1 cellular context compared by ENCODE assay signal in the genomic region with DNA sequence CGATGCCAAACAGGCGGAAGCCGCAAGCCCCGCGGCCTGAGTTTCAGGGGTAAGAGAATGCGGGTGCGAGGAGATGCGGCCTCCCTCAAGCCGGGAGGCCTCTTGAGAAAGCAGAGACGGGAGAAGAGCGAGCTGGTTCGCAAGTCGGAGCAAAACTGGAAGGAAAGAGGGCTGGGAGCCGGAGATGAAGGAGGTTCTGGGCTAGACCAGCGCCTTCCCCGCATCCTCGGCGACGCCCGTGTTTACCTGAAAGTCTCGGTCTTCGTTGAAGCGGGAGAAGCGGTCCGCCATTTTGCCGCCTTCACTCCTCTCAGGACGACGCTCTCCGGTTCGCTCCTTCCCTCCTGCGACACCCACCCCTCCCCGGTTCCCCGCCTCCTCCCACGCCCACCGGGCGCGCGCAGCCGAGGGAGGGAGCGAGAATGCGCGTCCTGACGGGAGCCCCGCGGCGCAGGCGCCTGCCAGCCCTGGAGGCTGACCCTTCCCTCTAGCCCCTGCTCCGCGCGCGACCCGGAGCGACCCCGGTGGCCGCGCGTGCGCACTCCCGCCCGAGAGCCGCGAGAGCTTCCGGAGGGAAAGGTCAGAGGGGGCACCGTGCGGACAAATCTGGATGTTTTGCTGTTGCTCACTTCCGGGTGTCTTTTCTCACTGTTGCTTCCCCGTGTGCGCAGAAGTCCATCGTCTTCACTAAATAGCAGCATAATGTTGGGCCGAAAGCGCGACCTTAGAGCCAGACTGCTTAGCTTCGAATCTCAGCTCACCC.
A peak's percentile ranks its signal among the peaks of the same experiment; 100 is the strongest.
TF ChIP-seq lines count a peak whose summit lies in the region.

A gene (minus strand): TSS at position 327 of the 763 bp plus-strand sequence. CDS start 36 bp downstream, at position 291.

TF ChIP-seq in HEK293, 187 proteins besides CTCF, POLR2A, EP300 and RAD21 (continued from another document and continues in another):
- TF ChIP-seq, protein P1, sequence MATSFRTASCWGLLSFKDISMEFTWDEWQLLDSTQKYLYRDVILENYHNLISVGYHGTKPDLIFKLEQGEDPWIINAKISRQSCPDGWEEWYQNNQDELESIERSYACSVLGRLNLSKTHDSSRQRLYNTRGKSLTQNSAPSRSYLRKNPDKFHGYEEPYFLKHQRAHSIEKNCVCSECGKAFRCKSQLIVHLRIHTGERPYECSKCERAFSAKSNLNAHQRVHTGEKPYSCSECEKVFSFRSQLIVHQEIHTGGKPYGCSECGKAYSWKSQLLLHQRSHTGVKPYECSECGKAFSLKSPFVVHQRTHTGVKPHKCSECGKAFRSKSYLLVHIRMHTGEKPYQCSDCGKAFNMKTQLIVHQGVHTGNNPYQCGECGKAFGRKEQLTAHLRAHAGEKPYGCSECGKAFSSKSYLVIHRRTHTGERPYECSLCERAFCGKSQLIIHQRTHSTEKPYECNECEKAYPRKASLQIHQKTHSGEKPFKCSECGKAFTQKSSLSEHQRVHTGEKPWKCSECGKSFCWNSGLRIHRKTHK (tag by site-specific recombination; IDR thresholded peaks at IDR 0.05): no peak
- TF ChIP-seq ZNF121 (tag by site-specific recombination; IDR thresholded peaks at IDR 0.05): peak; percentile 66; the same call in 1 of the 2 replicates
- peak; percentile 89 for TF ChIP-seq SP2 (tag by site-specific recombination; IDR thresholded peaks at IDR 0.05)
- TF ChIP-seq, protein P2, sequence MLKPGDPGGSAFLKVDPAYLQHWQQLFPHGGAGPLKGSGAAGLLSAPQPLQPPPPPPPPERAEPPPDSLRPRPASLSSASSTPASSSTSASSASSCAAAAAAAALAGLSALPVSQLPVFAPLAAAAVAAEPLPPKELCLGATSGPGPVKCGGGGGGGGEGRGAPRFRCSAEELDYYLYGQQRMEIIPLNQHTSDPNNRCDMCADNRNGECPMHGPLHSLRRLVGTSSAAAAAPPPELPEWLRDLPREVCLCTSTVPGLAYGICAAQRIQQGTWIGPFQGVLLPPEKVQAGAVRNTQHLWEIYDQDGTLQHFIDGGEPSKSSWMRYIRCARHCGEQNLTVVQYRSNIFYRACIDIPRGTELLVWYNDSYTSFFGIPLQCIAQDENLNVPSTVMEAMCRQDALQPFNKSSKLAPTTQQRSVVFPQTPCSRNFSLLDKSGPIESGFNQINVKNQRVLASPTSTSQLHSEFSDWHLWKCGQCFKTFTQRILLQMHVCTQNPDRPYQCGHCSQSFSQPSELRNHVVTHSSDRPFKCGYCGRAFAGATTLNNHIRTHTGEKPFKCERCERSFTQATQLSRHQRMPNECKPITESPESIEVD (tag by site-specific recombination; IDR thresholded peaks at IDR 0.05): no peak
- peak; percentile 94 for TF ChIP-seq ZFHX2 (tag by site-specific recombination; conservative IDR thresholded peaks at IDR 0.05)
- no peak for TF ChIP-seq ZNF132 (tag by site-specific recombination; IDR thresholded peaks at IDR 0.05; ENCODE audit: borderline replicate concordance)
- no peak for TF ChIP-seq ZNF544 (tag by site-specific recombination; IDR thresholded peaks at IDR 0.05)
- peak; percentile 91; the same call in 1 of the 2 replicates for TF ChIP-seq SCRT1 (tag by site-specific recombination; IDR thresholded peaks at IDR 0.05; ENCODE audit: borderline replicate concordance)
- TF ChIP-seq MEIS1 (CRISPR knock-in tag; IDR thresholded peaks at IDR 0.05; ENCODE audit: borderline replicate concordance): no peak
- TF ChIP-seq ZNF768 (tag by site-specific recombination; IDR thresholded peaks at IDR 0.05): no peak
- TF ChIP-seq ZNF184 (tag by site-specific recombination; IDR thresholded peaks at IDR 0.05): no peak
- peak; percentile 86 for TF ChIP-seq YY2 (tag by site-specific recombination; IDR thresholded peaks at IDR 0.05)
- no peak for TF ChIP-seq ZNF791 (tag by site-specific recombination; IDR thresholded peaks at IDR 0.05)
- no peak for TF ChIP-seq ZNF626 (tag by site-specific recombination; IDR thresholded peaks at IDR 0.05)
- TF ChIP-seq ZNF175 (tag by site-specific recombination; IDR thresholded peaks at IDR 0.05): no peak
- peak; percentile 69; the same call in 1 of the 2 replicates for TF ChIP-seq BCL11A (tag by site-specific recombination; IDR thresholded peaks at IDR 0.05; ENCODE audit: low read depth)
- TF ChIP-seq, protein P3, sequence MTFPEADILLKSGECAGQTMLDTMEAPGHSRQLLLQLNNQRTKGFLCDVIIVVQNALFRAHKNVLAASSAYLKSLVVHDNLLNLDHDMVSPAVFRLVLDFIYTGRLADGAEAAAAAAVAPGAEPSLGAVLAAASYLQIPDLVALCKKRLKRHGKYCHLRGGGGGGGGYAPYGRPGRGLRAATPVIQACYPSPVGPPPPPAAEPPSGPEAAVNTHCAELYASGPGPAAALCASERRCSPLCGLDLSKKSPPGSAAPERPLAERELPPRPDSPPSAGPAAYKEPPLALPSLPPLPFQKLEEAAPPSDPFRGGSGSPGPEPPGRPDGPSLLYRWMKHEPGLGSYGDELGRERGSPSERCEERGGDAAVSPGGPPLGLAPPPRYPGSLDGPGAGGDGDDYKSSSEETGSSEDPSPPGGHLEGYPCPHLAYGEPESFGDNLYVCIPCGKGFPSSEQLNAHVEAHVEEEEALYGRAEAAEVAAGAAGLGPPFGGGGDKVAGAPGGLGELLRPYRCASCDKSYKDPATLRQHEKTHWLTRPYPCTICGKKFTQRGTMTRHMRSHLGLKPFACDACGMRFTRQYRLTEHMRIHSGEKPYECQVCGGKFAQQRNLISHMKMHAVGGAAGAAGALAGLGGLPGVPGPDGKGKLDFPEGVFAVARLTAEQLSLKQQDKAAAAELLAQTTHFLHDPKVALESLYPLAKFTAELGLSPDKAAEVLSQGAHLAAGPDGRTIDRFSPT (tag by site-specific recombination; IDR thresholded peaks at IDR 0.05): peak; percentile 59; the same call in 1 of the 2 replicates
- TF ChIP-seq, protein P4, sequence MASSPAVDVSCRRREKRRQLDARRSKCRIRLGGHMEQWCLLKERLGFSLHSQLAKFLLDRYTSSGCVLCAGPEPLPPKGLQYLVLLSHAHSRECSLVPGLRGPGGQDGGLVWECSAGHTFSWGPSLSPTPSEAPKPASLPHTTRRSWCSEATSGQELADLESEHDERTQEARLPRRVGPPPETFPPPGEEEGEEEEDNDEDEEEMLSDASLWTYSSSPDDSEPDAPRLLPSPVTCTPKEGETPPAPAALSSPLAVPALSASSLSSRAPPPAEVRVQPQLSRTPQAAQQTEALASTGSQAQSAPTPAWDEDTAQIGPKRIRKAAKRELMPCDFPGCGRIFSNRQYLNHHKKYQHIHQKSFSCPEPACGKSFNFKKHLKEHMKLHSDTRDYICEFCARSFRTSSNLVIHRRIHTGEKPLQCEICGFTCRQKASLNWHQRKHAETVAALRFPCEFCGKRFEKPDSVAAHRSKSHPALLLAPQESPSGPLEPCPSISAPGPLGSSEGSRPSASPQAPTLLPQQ (tag by site-specific recombination; IDR thresholded peaks at IDR 0.05): 0 out of 2 replicates have a peak, but pooled peaks have one; percentile 46
- no peak for TF ChIP-seq HOXD13 (CRISPR knock-in tag; IDR thresholded peaks at IDR 0.05; ENCODE audit: borderline replicate concordance)
- TF ChIP-seq, protein P5, sequence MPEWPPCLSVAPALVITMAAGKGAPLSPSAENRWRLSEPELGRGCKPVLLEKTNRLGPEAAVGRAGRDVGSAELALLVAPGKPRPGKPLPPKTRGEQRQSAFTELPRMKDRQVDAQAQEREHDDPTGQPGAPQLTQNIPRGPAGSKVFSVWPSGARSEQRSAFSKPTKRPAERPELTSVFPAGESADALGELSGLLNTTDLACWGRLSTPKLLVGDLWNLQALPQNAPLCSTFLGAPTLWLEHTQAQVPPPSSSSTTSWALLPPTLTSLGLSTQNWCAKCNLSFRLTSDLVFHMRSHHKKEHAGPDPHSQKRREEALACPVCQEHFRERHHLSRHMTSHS (tag by site-specific recombination; IDR thresholded peaks at IDR 0.05): no peak
- TF ChIP-seq ZNF654 (tag by site-specific recombination; IDR thresholded peaks at IDR 0.05; ENCODE audit: low read depth): no peak
- TF ChIP-seq ZNF24 (tag by site-specific recombination; IDR thresholded peaks at IDR 0.05): no peak
- peak; percentile 57; the same call in 1 of the 2 replicates for TF ChIP-seq SP7 (tag by site-specific recombination; IDR thresholded peaks at IDR 0.05)
- TF ChIP-seq ZFP37 (tag by site-specific recombination; IDR thresholded peaks at IDR 0.05): peak; percentile 49; the same call in 1 of the 2 replicates
- TF ChIP-seq ZNF664 (tag by site-specific recombination; IDR thresholded peaks at IDR 0.05): no peak
- no peak for TF ChIP-seq ZNF48 (tag by site-specific recombination; IDR thresholded peaks at IDR 0.05)
- no peak for TF ChIP-seq ZNF701 (tag by site-specific recombination; IDR thresholded peaks at IDR 0.05)
- TF ChIP-seq ZNF292 (tag by site-specific recombination; IDR thresholded peaks at IDR 0.05; ENCODE audit: borderline replicate concordance, low read depth): no peak
- TF ChIP-seq ZNF138 (tag by site-specific recombination; IDR thresholded peaks at IDR 0.05; ENCODE audit: borderline replicate concordance): no peak
- TF ChIP-seq, protein P6, sequence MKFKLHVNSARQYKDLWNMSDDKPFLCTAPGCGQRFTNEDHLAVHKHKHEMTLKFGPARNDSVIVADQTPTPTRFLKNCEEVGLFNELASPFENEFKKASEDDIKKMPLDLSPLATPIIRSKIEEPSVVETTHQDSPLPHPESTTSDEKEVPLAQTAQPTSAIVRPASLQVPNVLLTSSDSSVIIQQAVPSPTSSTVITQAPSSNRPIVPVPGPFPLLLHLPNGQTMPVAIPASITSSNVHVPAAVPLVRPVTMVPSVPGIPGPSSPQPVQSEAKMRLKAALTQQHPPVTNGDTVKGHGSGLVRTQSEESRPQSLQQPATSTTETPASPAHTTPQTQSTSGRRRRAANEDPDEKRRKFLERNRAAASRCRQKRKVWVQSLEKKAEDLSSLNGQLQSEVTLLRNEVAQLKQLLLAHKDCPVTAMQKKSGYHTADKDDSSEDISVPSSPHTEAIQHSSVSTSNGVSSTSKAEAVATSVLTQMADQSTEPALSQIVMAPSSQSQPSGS (tag by site-specific recombination; IDR thresholded peaks at IDR 0.05; ENCODE audit: low read depth): no peak
- TF ChIP-seq, protein P7, sequence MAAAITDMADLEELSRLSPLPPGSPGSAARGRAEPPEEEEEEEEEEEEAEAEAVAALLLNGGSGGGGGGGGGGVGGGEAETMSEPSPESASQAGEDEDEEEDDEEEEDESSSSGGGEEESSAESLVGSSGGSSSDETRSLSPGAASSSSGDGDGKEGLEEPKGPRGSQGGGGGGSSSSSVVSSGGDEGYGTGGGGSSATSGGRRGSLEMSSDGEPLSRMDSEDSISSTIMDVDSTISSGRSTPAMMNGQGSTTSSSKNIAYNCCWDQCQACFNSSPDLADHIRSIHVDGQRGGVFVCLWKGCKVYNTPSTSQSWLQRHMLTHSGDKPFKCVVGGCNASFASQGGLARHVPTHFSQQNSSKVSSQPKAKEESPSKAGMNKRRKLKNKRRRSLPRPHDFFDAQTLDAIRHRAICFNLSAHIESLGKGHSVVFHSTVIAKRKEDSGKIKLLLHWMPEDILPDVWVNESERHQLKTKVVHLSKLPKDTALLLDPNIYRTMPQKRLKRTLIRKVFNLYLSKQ (tag by site-specific recombination; IDR thresholded peaks at IDR 0.05; ENCODE audit: borderline replicate concordance): no peak
- TF ChIP-seq ZNF16 (tag by site-specific recombination; IDR thresholded peaks at IDR 0.05; ENCODE audit: low read depth): no peak
- no peak for TF ChIP-seq GLI2 (tag by site-specific recombination; IDR thresholded peaks at IDR 0.05; ENCODE audit: borderline replicate concordance, low read depth)
- TF ChIP-seq EGR2 (tag by site-specific recombination; IDR thresholded peaks at IDR 0.05; ENCODE audit: low read depth): peak; percentile 94
- TF ChIP-seq ZNF621 (tag by site-specific recombination; IDR thresholded peaks at IDR 0.05): no peak
- no peak for TF ChIP-seq ZNF623 (tag by site-specific recombination; IDR thresholded peaks at IDR 0.05)
- no peak for TF ChIP-seq MZF1 (tag by site-specific recombination; IDR thresholded peaks at IDR 0.05; ENCODE audit: borderline replicate concordance)
- TF ChIP-seq ZNF596 (tag by site-specific recombination; IDR thresholded peaks at IDR 0.05): no peak; the same call in 1 of the 2 replicates
- peak; percentile 94 for TF ChIP-seq KLF8 (tag by site-specific recombination; IDR thresholded peaks at IDR 0.05)
- no peak for TF ChIP-seq ZNF433 (tag by site-specific recombination; IDR thresholded peaks at IDR 0.05; ENCODE audit: low read depth)
- TF ChIP-seq TCF7L2 (IDR thresholded peaks at IDR 0.05; ENCODE audit: borderline replicate concordance, low read depth, low read length): no peak
- TF ChIP-seq SP3 (tag by site-specific recombination; IDR thresholded peaks at IDR 0.05): peak; percentile 95
- TF ChIP-seq ZEB2 (tag by site-specific recombination; IDR thresholded peaks at IDR 0.05): peak; percentile 96
- TF ChIP-seq, protein P8, sequence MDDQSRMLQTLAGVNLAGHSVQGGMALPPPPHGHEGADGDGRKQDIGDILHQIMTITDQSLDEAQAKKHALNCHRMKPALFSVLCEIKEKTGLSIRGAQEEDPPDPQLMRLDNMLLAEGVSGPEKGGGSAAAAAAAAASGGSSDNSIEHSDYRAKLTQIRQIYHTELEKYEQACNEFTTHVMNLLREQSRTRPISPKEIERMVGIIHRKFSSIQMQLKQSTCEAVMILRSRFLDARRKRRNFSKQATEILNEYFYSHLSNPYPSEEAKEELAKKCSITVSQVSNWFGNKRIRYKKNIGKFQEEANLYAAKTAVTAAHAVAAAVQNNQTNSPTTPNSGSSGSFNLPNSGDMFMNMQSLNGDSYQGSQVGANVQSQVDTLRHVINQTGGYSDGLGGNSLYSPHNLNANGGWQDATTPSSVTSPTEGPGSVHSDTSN (CRISPR knock-in tag; IDR thresholded peaks at IDR 0.05): peak; percentile 55; the same call in 1 of the 2 replicates
- no peak for TF ChIP-seq ZNF174 (tag by site-specific recombination; IDR thresholded peaks at IDR 0.05)
- no peak for TF ChIP-seq ZNF600 (tag by site-specific recombination; IDR thresholded peaks at IDR 0.05)
- no peak for TF ChIP-seq ZNF555 (tag by site-specific recombination; conservative IDR thresholded peaks at IDR 0.05)
- TF ChIP-seq ZNF155 (tag by site-specific recombination; IDR thresholded peaks at IDR 0.05): no peak
- no peak for TF ChIP-seq SALL2 (tag by site-specific recombination; IDR thresholded peaks at IDR 0.05; ENCODE audit: borderline replicate concordance)
- peak; percentile 71; the same call in 1 of the 2 replicates for TF ChIP-seq ZSCAN23 (tag by site-specific recombination; IDR thresholded peaks at IDR 0.05)
- TF ChIP-seq, protein P9, sequence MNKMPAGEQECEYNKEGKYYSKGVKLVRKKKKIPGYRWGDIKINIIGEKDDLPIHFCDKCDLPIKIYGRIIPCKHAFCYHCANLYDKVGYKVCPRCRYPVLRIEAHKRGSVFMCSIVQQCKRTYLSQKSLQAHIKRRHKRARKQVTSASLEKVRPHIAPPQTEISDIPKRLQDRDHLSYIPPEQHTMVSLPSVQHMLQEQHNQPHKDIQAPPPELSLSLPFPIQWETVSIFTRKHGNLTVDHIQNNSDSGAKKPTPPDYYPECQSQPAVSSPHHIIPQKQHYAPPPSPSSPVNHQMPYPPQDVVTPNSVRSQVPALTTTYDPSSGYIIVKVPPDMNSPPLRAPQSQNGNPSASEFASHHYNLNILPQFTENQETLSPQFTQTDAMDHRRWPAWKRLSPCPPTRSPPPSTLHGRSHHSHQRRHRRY (tag by site-specific recombination; IDR thresholded peaks at IDR 0.05): no peak
